18 cellular contexts compared by ENCODE assay signal in genomic region chrX:14015941-14016340, GRCh38.
"Had no signal": no experiment of that assay in that cellular context is flagged by ENCODE, and none has a peak within 500 bp of the region (broad histone marks: within the 10 kb centered on the region; RNA-seq: fewer than 3 reads in every experiment).

No MANE protein-coding gene starts in this region.

- H3K9me3 Mint-ChIP-seq: memory B cell; neural crest cell; T-helper 2 cell treated with Interferon-gamma antibody and Interleukin-4, amounts not matched to agents 5 μg/mL and 100 μg/mL, for 36 hours had no signal

- H3K27ac Mint-ChIP-seq: endodermal cell; memory B cell; stimulated activated naive CD8-positive, alpha-beta T cell treated with anti-CD3 and anti-CD28 coated beads, Interleukin-15, amount 100 ng/mL, for 72 hours; T-helper 2 cell treated with Interferon-gamma antibody and Interleukin-4, amounts not matched to agents 5 μg/mL and 100 μg/mL, for 36 hours had no signal

- DNase-seq: activated CD4-positive, alpha-beta T cell treated with anti-CD3 and anti-CD28 coated beads, Interleukin-2, amount 50 U/mL, for 48 hours; activated T-cell treated with anti-CD3 and anti-CD28 coated beads, Interleukin-2, amount 50 U/mL, for 48 hours; adrenal gland; brain microvascular endothelial cell; cerebellar nuclear complex; endodermal cell; heart right ventricle; left lung; ovary; SIG-M5; stimulated activated CD4-positive, alpha-beta T cell treated with anti-CD3 and anti-CD28 coated beads, Interleukin-15, amount 100 ng/mL, for 24 hours; stimulated activated CD4-positive, alpha-beta T cell treated with anti-CD3 and anti-CD28 coated beads, Interleukin-4, amount 100 ng/mL, for 24 hours; stimulated activated naive CD8-positive, alpha-beta T cell treated with anti-CD3 and anti-CD28 coated beads, Interleukin-15, amount 100 ng/mL, for 72 hours; testis had no signal

- H3K27ac ChIP-seq: brain microvascular endothelial cell, heart right ventricle, left lung, ovary had no signal

- H3K4me1 Mint-ChIP-seq: endodermal cell, memory B cell, neural crest cell had no signal

- H3K4me3 Mint-ChIP-seq: endodermal cell; memory B cell; neural crest cell; stimulated activated naive CD8-positive, alpha-beta T cell treated with anti-CD3 and anti-CD28 coated beads, Interleukin-15, amount 100 ng/mL, for 72 hours; T-helper 2 cell treated with Interferon-gamma antibody and Interleukin-4, amounts not matched to agents 5 μg/mL and 100 μg/mL, for 36 hours had no signal

- ATAC-seq: activated CD4-positive, CD25-positive, alpha-beta regulatory T cell treated with anti-CD3 and anti-CD28 coated beads, Interleukin-2, amount 50 U/mL, for 24 hours; heart right ventricle; left lung; stimulated activated naive CD8-positive, alpha-beta T cell treated with anti-CD3 and anti-CD28 coated beads, Interleukin-15, amount 100 ng/mL, for 72 hours had no signal

- H3K27me3 Mint-ChIP-seq: memory B cell; stimulated activated naive CD8-positive, alpha-beta T cell treated with anti-CD3 and anti-CD28 coated beads, Interleukin-15, amount 100 ng/mL, for 72 hours had no signal
